ENCODE assay signal across 10 cellular contexts in the genomic region with DNA sequence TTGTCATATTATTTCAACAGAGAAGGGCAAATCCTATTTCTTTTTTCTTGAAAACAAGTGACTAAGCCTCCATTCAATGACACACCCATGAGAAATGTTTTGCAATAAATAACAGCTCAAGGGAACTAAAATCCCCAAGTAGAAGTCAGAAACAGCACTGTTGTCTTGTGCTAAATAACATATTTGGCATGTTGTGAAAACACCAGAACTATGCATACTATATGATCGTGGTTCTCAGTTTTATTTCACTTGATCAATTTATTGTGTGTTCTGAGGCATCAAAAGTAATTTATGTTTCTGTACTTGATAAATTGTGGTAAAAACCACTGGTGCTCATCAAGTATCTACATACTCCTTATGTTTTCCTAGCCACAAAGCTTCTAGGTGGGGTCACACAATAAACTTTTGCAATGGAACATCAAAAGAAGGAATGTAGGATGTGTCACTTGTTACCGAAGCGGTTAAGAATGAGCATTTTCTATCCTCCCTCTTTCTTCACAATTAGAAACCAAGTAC.
A peak's percentile ranks its signal among the peaks of the same experiment; 100 is the strongest.
DNase-seq lines count a peak whose midpoint lies in the region; ATAC-seq and TF ChIP-seq lines count a peak whose summit lies in the region.
"Had no signal": no experiment of that assay in that cellular context is flagged by ENCODE, and none has a peak within 500 bp of the region (broad histone marks: within the 10 kb centered on the region; RNA-seq: fewer than 3 reads in every experiment).

No MANE protein-coding gene starts in this region.

- peak overlapping the region in 1 of 2 experiments; percentile 10; a peak in 1 of 4 replicates for H3K27ac ChIP-seq in SK-N-SH (ENCODE audit: low read depth in 2 of 2, low read length in 1 of 2)
- H3K27ac ChIP-seq in PC-3 (ENCODE audit: low read length) = peak overlapping the region; percentile 51
- H3K27ac ChIP-seq in smooth muscle cell (ENCODE audit: low read depth) = peak overlapping the region; percentile 78
- H3K27ac ChIP-seq in tibial artery = no peak overlapping the region
- H3K27ac ChIP-seq in CD4-positive, alpha-beta memory T cell (ENCODE audit: low read depth, low read length) = no peak overlapping the region

- no peak for TF ChIP-seq CTCF in SK-N-SH (IDR thresholded peaks at IDR 0.05)
- no peak for TF ChIP-seq CTCF in PC-3 (conservative IDR thresholded peaks at IDR 0.05; ENCODE audit: low read depth, low read length)
- TF ChIP-seq CTCF in smooth muscle cell (IDR thresholded peaks at IDR 0.05; ENCODE audit: borderline replicate concordance, insufficient read depth, poor library complexity, severe bottlenecking) = no peak
- TF ChIP-seq CTCF in tibial artery (IDR thresholded peaks at IDR 0.05) = no peak
- no peak for TF ChIP-seq CTCF in WTC11 (IDR thresholded peaks at IDR 0.05)

- no peaks in the 10 kb centered on the region for H4K20me1 ChIP-seq in SK-N-SH (ENCODE audit: insufficient read depth)
- H4K20me1 ChIP-seq in PC-3 (ENCODE audit: low read length) = no peaks in the 10 kb centered on the region
- H4K20me1 ChIP-seq in smooth muscle cell (ENCODE audit: low read depth) = no peaks in the 10 kb centered on the region

- 75% methylated on average over 3 of the region's 3 CpGs for WGBS in SK-N-SH (ENCODE audit: low lambda C conversion rate)
- WGBS in smooth muscle cell (ENCODE audit: low lambda C conversion rate) = 41% methylated on average over 3 of the region's 3 CpGs

- CTCF ChIA-PET in SK-N-SH (lab: Yijun Ruan, JAX) = no interaction called here
- CTCF ChIA-PET in PC-3 (lab: Charles Lee) = interaction anchor here (0.6 kb wide), 2 partner anchors 42 to 654 kb away, joined by 3 read pairs; no protein-coding TSS in a partner anchor
- CTCF ChIA-PET in CD4-positive, alpha-beta memory T cell (lab: Charles Lee; ENCODE audit: partially characterized antibody) = no interaction called here
- CTCF ChIA-PET in WTC11 (lab: Charles Lee) = no interaction called here

- H3K4me3 Mint-ChIP-seq in CD4-positive, alpha-beta memory T cell = no peak overlapping the region
- H3K4me3 Mint-ChIP-seq in WTC11 = no peak overlapping the region

- no peak overlapping the region for H3K27ac Mint-ChIP-seq in CD4-positive, alpha-beta memory T cell
- no peak overlapping the region for H3K27ac Mint-ChIP-seq in WTC11

- H3K4me1 Mint-ChIP-seq in CD4-positive, alpha-beta memory T cell = no peaks in the 10 kb centered on the region
- H3K4me1 Mint-ChIP-seq in WTC11 = no peaks in the 10 kb centered on the region

- no peaks in the 10 kb centered on the region for H3K9me2 ChIP-seq in SK-N-SH
- H3K9me2 ChIP-seq in PC-3 (replicated peaks; ENCODE audit: low read length) = no peaks in the 10 kb centered on the region

- H3K36me3 ChIP-seq in SK-N-SH (replicated peaks in 1 of 2; ENCODE audit: control insufficient read depth in 1 of 2, insufficient read depth in 2 of 2, low read length in 1 of 2) (no peaks in the 10 kb centered on the region), PC-3 (ENCODE audit: low read depth, low read length) (no peaks in the 10 kb centered on the region), smooth muscle cell (ENCODE audit: low read depth) (no peaks in the 10 kb centered on the region), tibial artery (no peaks in the 10 kb centered on the region)
- H3K36me3 ChIP-seq in CD4-positive, alpha-beta memory T cell (ENCODE audit: insufficient read depth, low read length) = no peaks in the 10 kb centered on the region

- H3K9ac ChIP-seq in SK-N-SH = no peak overlapping the region
- H3K9ac ChIP-seq in PC-3 (ENCODE audit: low read length) = no peak overlapping the region
- peak overlapping the region; percentile 26 for H3K9ac ChIP-seq in smooth muscle cell (ENCODE audit: low read depth)

- H3K9me3 ChIP-seq in SK-N-SH (no peaks in the 10 kb centered on the region), PC-3 (ENCODE audit: low read length) (no peaks in the 10 kb centered on the region), smooth muscle cell (replicated peaks; ENCODE audit: low read depth) (no peaks in the 10 kb centered on the region), tibial artery (no peaks in the 10 kb centered on the region)
- H3K9me3 ChIP-seq in CD4-positive, alpha-beta memory T cell (ENCODE audit: control insufficient read depth in 1 of 2, low read length in 2 of 2) = no peaks in the 10 kb centered on the region

- no peak for TF ChIP-seq EP300 in SK-N-SH (IDR thresholded peaks at IDR 0.05; ENCODE audit: borderline replicate concordance in 1 of 2, low read depth in 1 of 2, low read length in 1 of 2)

- DNase-seq in SK-N-SH = no peak
- peak; percentile 74 for DNase-seq in PC-3
- DNase-seq in fibroblast of gingiva (ENCODE audit: low read depth) = peak; percentile 84
- DNase-seq in smooth muscle cell (lab: John Stamatoyannopoulos, UW; ENCODE audit: unreplicated experiment) = no peak
- DNase-seq in tibial artery = no peak
- no peak for DNase-seq in CD4-positive, alpha-beta memory T cell
- DNase-seq in WTC11 (ENCODE audit: low spot score) = no peak
- DNase-seq: 8988T had no signal

- POLR2A ChIA-PET in SK-N-SH (lab: Yijun Ruan, JAX) = no interaction called here
- POLR2A ChIA-PET in PC-3 (lab: Charles Lee; ENCODE audit: unreplicated experiment) = no interaction called here
- POLR2A ChIA-PET in CD4-positive, alpha-beta memory T cell (lab: Charles Lee; ENCODE audit: partially characterized antibody) = no interaction called here
- POLR2A ChIA-PET in WTC11 (lab: Charles Lee) = no interaction called here

- H3K4me2 ChIP-seq in SK-N-SH (no peak overlapping the region), PC-3 (ENCODE audit: low read length) (peak overlapping the region; percentile 68), smooth muscle cell (peak overlapping the region; percentile 35)

- peak overlapping the region; percentile 30 for H2AFZ ChIP-seq in SK-N-SH (ENCODE audit: low read depth)
- peak overlapping the region; percentile 8; the same call in 1 of the 2 replicates for H2AFZ ChIP-seq in PC-3 (ENCODE audit: low read length)
- peak overlapping the region; percentile 2 for H2AFZ ChIP-seq in smooth muscle cell (ENCODE audit: low read depth)

- no peaks in the 10 kb centered on the region for H3K79me2 ChIP-seq in SK-N-SH (ENCODE audit: insufficient read depth)
- no peaks in the 10 kb centered on the region for H3K79me2 ChIP-seq in PC-3 (ENCODE audit: low read length)
- H3K79me2 ChIP-seq in smooth muscle cell (ENCODE audit: low read depth) = no peaks in the 10 kb centered on the region

- ATAC-seq in SK-N-SH treated with all-trans-retinoic acid at 6 μM for 48 hours (no peak; the same call in 2 of the 3 replicates), PC-3 (peak; percentile 84), WTC11 (no peak)
- ATAC-seq: K562 had no signal

- H3K4me1 ChIP-seq in SK-N-SH (ENCODE audit: control insufficient read depth in 1 of 2, insufficient read depth in 2 of 2, low read depth in 1 of 2, low read length in 1 of 2) (peaks cover 0 to 6% of the 10 kb centered on the region in 2 experiments; a peak in 1 of 4 replicates), PC-3 (ENCODE audit: insufficient read depth, low read length) (peaks cover 14% of the 10 kb centered on the region), smooth muscle cell (ENCODE audit: low read depth) (no peaks in the 10 kb centered on the region), tibial artery (no peaks in the 10 kb centered on the region)
- H3K4me1 ChIP-seq in CD4-positive, alpha-beta memory T cell (ENCODE audit: insufficient read depth, low read length) = no peaks in the 10 kb centered on the region

- peaks cover 0 to 2% (median 0%) of the 10 kb centered on the region in 8 donors for H3K9me3 Mint-ChIP-seq in CD4-positive, alpha-beta memory T cell
- no peaks in the 10 kb centered on the region for H3K9me3 Mint-ChIP-seq in WTC11

- intact Hi-C loops in PC-3 (cut with micrococcal nuclease) (no loop called here), tibial artery (cut with DNase I; ENCODE audit: low total_unique reads) (no loop called here)
- intact Hi-C loops in CD4-positive, alpha-beta memory T cell (cut with micrococcal nuclease) = no loop called here

- H3K4me3 ChIP-seq in SK-N-SH (ENCODE audit: low read depth in 2 of 2, low read length in 1 of 2) (no peak overlapping the region), PC-3 (ENCODE audit: low read length) (peak overlapping the region; percentile 12; the same call in 1 of the 2 replicates), smooth muscle cell (no peak overlapping the region), tibial artery (no peak overlapping the region)
- H3K4me3 ChIP-seq in CD4-positive, alpha-beta memory T cell (ENCODE audit: low read length in 2 of 2) = no peak overlapping the region
- H3K4me3 ChIP-seq: K562 had no signal

- no TSS peak for BruUV-seq in PC-3 (replicated peaks; lab: Mats Ljungman, UMichigan)

- TF ChIP-seq RAD21 in SK-N-SH (IDR thresholded peaks at IDR 0.05; ENCODE audit: low read length) = no peak

- no peaks in the 10 kb centered on the region for H3K36me3 Mint-ChIP-seq in CD4-positive, alpha-beta memory T cell
- no peaks in the 10 kb centered on the region for H3K36me3 Mint-ChIP-seq in WTC11

- H3F3A ChIP-seq in SK-N-SH (replicated peaks; ENCODE audit: insufficient read depth) (no peaks in the 10 kb centered on the region), PC-3 (ENCODE audit: low read length, unreplicated experiment) (no peaks in the 10 kb centered on the region), smooth muscle cell (ENCODE audit: low read depth) (no peaks in the 10 kb centered on the region)

- no peaks in the 10 kb centered on the region for H3K27me3 ChIP-seq in SK-N-SH (ENCODE audit: insufficient read depth)
- no peaks in the 10 kb centered on the region for H3K27me3 ChIP-seq in PC-3 (ENCODE audit: low read length)
- no peaks in the 10 kb centered on the region for H3K27me3 ChIP-seq in smooth muscle cell (ENCODE audit: low read depth)
- no peaks in the 10 kb centered on the region for H3K27me3 ChIP-seq in tibial artery
- no peaks in the 10 kb centered on the region for H3K27me3 ChIP-seq in CD4-positive, alpha-beta memory T cell (ENCODE audit: insufficient read depth, low read length)

- no peaks in the 10 kb centered on the region for H3K27me3 Mint-ChIP-seq in CD4-positive, alpha-beta memory T cell
- H3K27me3 Mint-ChIP-seq in WTC11 (ENCODE audit: low read depth) = no peaks in the 10 kb centered on the region

TF ChIP-seq in SK-N-SH, 30 proteins besides CTCF, POLR2A, EP300 and RAD21 (continues in another document):
- peak; percentile 27; the same call in 1 of the 2 replicates for TF ChIP-seq JUND (IDR thresholded peaks at IDR 0.05)

TF ChIP-seq in WTC11, 78 proteins besides CTCF, POLR2A, EP300 and RAD21:
- TF ChIP-seq, protein P1, sequence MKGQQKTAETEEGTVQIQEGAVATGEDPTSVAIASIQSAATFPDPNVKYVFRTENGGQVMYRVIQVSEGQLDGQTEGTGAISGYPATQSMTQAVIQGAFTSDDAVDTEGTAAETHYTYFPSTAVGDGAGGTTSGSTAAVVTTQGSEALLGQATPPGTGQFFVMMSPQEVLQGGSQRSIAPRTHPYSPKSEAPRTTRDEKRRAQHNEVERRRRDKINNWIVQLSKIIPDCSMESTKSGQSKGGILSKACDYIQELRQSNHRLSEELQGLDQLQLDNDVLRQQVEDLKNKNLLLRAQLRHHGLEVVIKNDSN (CRISPR knock-in tag; IDR thresholded peaks at IDR 0.05) = no peak
TF ChIP-seq in WTC11: peak in this region for 0.

Comparison
In these comparisons a context has a peak if more than half of its experiments do, and no peak if none do; other contexts are left out.
1. DNase-seq: peak in PC-3 (single experiment) and fibroblast of gingiva (single experiment); none in SK-N-SH (single experiment), smooth muscle cell (single experiment), tibial artery (0 of 2), CD4-positive, alpha-beta memory T cell (0 of 5) and WTC11 (single experiment).
2. H3K27ac ChIP-seq: peak in PC-3 (single experiment) and smooth muscle cell (single experiment); none in tibial artery (0 of 2) and CD4-positive, alpha-beta memory T cell (single experiment).
3. Peak in every context shown above with its lines, with median percentiles within 50 percentile points of each other: H2AFZ ChIP-seq.